Comparison of ENCODE assay signal across 18 cellular contexts in genomic region chr15:91521996-91522395, GRCh38.
DNase-seq lines count a peak whose midpoint lies in the region; ATAC-seq and TF ChIP-seq lines count a peak whose summit lies in the region.
"Had no signal": no experiment of that assay in that cellular context is flagged by ENCODE, and none has a peak within 500 bp of the region (broad histone marks: within the 10 kb centered on the region; RNA-seq: fewer than 3 reads in every experiment).

No MANE protein-coding gene starts in this region.

- peak overlapping the region; percentile 25 for H3K27ac Mint-ChIP-seq in activated T-helper 17 cell treated with anti-CD3 and anti-CD28 coated beads, Interleukin-2, amount 50 U/mL, for 72 hours
- H3K27ac Mint-ChIP-seq: activated B cell treated with CpG ODN at 0.5 μM for 24 hours; H9; stimulated activated memory B cell treated with anti-CD40 and anti-IgM and Interleukin-4, amounts not matched to agents 10 μg/mL and 1 μg/mL and 100 μg/mL, for 72 hours had no signal

- H3K4me1 Mint-ChIP-seq in activated T-helper 17 cell treated with anti-CD3 and anti-CD28 coated beads, Interleukin-2, amount 50 U/mL, for 72 hours, result peaks cover 16% of the 10 kb centered on the region
- H3K4me1 Mint-ChIP-seq: activated B cell treated with CpG ODN at 0.5 μM for 24 hours; stimulated activated memory B cell treated with anti-CD40 and anti-IgM and Interleukin-4, amounts not matched to agents 10 μg/mL and 1 μg/mL and 100 μg/mL, for 72 hours had no signal

- WGBS in body of pancreas, 2 donors, result 50 to 66% methylated on average over 2 of the region's 2 CpGs

- H3K36me3 ChIP-seq in kidney epithelial cell (ENCODE audit: control insufficient read depth, insufficient read depth, low read length) (no peaks in the 10 kb centered on the region), body of pancreas (replicated peaks in 1 of 2; ENCODE audit: insufficient read depth in 1 of 2, low read depth in 2 of 2) (no peaks in the 10 kb centered on the region)
- H3K36me3 ChIP-seq: BLaER1 treated with 17β-estradiol and CSF1 and Interleukin-3, amounts not matched to agents 10 nM and 100 nM; breast epithelium; tibial nerve had no signal

- DNase-seq in AG10803 (ENCODE audit: low read depth) (peak; percentile 82), GM03348 (ENCODE audit: low spot score) (peak; percentile 60), kidney epithelial cell (ENCODE audit: low read depth) (peak; percentile 31), DMS79 treated with DMSO at 0.1 percent for 48 hours (lab: John Stamatoyannopoulos, UW) (no peak), NCI-H748 (lab: John Stamatoyannopoulos, UW; ENCODE audit: unreplicated experiment) (no peak), body of pancreas (no peak)
- DNase-seq: activated B cell treated with CpG ODN at 0.5 μM for 24 hours, activated gamma-delta T cell, H9, islet precursor cell, NCI-H1436, SHP77 treated with DMSO at 0.1 percent for 48 hours had no signal

- H3K9me3 ChIP-seq in body of pancreas, result no peaks in the 10 kb centered on the region
- H3K9me3 ChIP-seq: BLaER1 treated with 17β-estradiol and CSF1 and Interleukin-3, amounts not matched to agents 10 nM and 100 nM; breast epithelium; tibial nerve had no signal

- peaks cover 10% of the 10 kb centered on the region for H3K27me3 Mint-ChIP-seq in activated T-helper 17 cell treated with anti-CD3 and anti-CD28 coated beads, Interleukin-2, amount 50 U/mL, for 72 hours

- peak; percentile 86 for ATAC-seq in activated T-helper 17 cell treated with anti-CD3 and anti-CD28 coated beads, Interleukin-2, amount 50 U/mL, for 72 hours (replicated peaks)
- ATAC-seq in body of pancreas, result no peak
- ATAC-seq in HG03460 (IDR thresholded peaks at IDR 0.05; ENCODE audit: unreplicated experiment), result no peak
- ATAC-seq: stimulated activated memory B cell treated with anti-CD40 and anti-IgM and Interleukin-4, amounts not matched to agents 10 μg/mL and 1 μg/mL and 100 μg/mL, for 72 hours had no signal

- H3K9me3 Mint-ChIP-seq in activated T-helper 17 cell treated with anti-CD3 and anti-CD28 coated beads, Interleukin-2, amount 50 U/mL, for 72 hours, result no peaks in the 10 kb centered on the region
- H3K9me3 Mint-ChIP-seq: activated B cell treated with CpG ODN at 0.5 μM for 24 hours; stimulated activated memory B cell treated with anti-CD40 and anti-IgM and Interleukin-4, amounts not matched to agents 10 μg/mL and 1 μg/mL and 100 μg/mL, for 72 hours had no signal

- H3K4me1 ChIP-seq in body of pancreas, result no peaks in the 10 kb centered on the region
- H3K4me1 ChIP-seq: breast epithelium, tibial nerve had no signal

- TF ChIP-seq POLR2A in body of pancreas (IDR thresholded peaks at IDR 0.05), result no peak

- H3K4me3 ChIP-seq in AG10803 (ENCODE audit: low read length), result no peak overlapping the region
- H3K4me3 ChIP-seq in kidney epithelial cell (ENCODE audit: low read depth, low read length), result no peak overlapping the region
- no peak overlapping the region for H3K4me3 ChIP-seq in body of pancreas
- H3K4me3 ChIP-seq: BLaER1 treated with 17β-estradiol and CSF1 and Interleukin-3, amounts not matched to agents 10 nM and 100 nM; breast epithelium; tibial nerve had no signal

- H3K27ac ChIP-seq in body of pancreas, result no peak overlapping the region
- H3K27ac ChIP-seq: BLaER1 treated with 17β-estradiol and CSF1 and Interleukin-3, amounts not matched to agents 10 nM and 100 nM; breast epithelium; tibial nerve had no signal

- H3K27me3 ChIP-seq in kidney epithelial cell (ENCODE audit: control insufficient read depth, insufficient read depth, low read length) (no peaks in the 10 kb centered on the region), body of pancreas (no peaks in the 10 kb centered on the region)
- H3K27me3 ChIP-seq: BLaER1 treated with 17β-estradiol and CSF1 and Interleukin-3, amounts not matched to agents 10 nM and 100 nM; tibial nerve had no signal

- H3K36me3 Mint-ChIP-seq in activated T-helper 17 cell treated with anti-CD3 and anti-CD28 coated beads, Interleukin-2, amount 50 U/mL, for 72 hours (ENCODE audit: low read depth), result no peaks in the 10 kb centered on the region
- H3K36me3 Mint-ChIP-seq: stimulated activated memory B cell treated with anti-CD40 and anti-IgM and Interleukin-4, amounts not matched to agents 10 μg/mL and 1 μg/mL and 100 μg/mL, for 72 hours had no signal

- TF ChIP-seq CTCF in AG10803 (conservative IDR thresholded peaks at IDR 0.05; ENCODE audit: low read length) (no peak), kidney epithelial cell (IDR thresholded peaks at IDR 0.05; ENCODE audit: insufficient read depth, low read length, poor library complexity, severe bottlenecking) (no peak), body of pancreas (IDR thresholded peaks at IDR 0.05) (no peak)

- no peak overlapping the region for H3K4me3 Mint-ChIP-seq in activated T-helper 17 cell treated with anti-CD3 and anti-CD28 coated beads, Interleukin-2, amount 50 U/mL, for 72 hours
- H3K4me3 Mint-ChIP-seq: activated B cell treated with CpG ODN at 0.5 μM for 24 hours; H9; stimulated activated memory B cell treated with anti-CD40 and anti-IgM and Interleukin-4, amounts not matched to agents 10 μg/mL and 1 μg/mL and 100 μg/mL, for 72 hours had no signal

- intact Hi-C loops in body of pancreas (cut with DNase I), result no loop called here

Comparison
In these comparisons a context has a peak if more than half of its experiments do, and no peak if none do; other contexts are left out.
1. DNase-seq: peak in AG10803 (single experiment), GM03348 (single experiment) and kidney epithelial cell (single experiment); none in DMS79 treated with DMSO at 0.1 percent for 48 hours (single experiment), NCI-H748 (single experiment) and body of pancreas (0 of 4).